In genomic region chr19:6032827-6033226, GRCh38 we compare ENCODE assay signal across 18 cellular contexts. TPM values are rescaled to one million over a fixed set of nuclear protein-coding genes. Genes with fewer than 3 reads are reported as not detected.
DNase-seq lines count a peak whose midpoint lies in the region; ATAC-seq, FAIRE-seq and TF ChIP-seq lines count a peak whose summit lies in the region.
"Had no signal": no experiment of that assay in that cellular context is flagged by ENCODE, and none has a peak within 500 bp of the region (broad histone marks: within the 10 kb centered on the region; RNA-seq: fewer than 3 reads in every experiment).

No MANE protein-coding gene starts in this region.

- no peak for TF ChIP-seq CTCF in RWPE1 (conservative IDR thresholded peaks at IDR 0.05; ENCODE audit: low read depth)
- no peak for TF ChIP-seq CTCF in kidney (IDR thresholded peaks at IDR 0.05; ENCODE audit: borderline replicate concordance, extremely low read depth, insufficient read depth)
- no peak for TF ChIP-seq CTCF in testis (IDR thresholded peaks at IDR 0.05)

- H3K4me3 ChIP-seq in kidney (ENCODE audit: low read length in 2 of 2), result no peak overlapping the region
- H3K4me3 ChIP-seq in testis, result no peak overlapping the region
- H3K4me3 ChIP-seq: HAP-1 had no signal

- peaks cover 2% of the 10 kb centered on the region for H3K36me3 Mint-ChIP-seq in activated CD8-positive, alpha-beta memory T cell treated with anti-CD3 and anti-CD28 coated beads, Interleukin-2, amount 10 ng/mL, durations not matched to agents 7 days and 5 days

- H3K27me3 Mint-ChIP-seq in activated CD8-positive, alpha-beta memory T cell treated with anti-CD3 and anti-CD28 coated beads, Interleukin-2, amount 10 ng/mL, durations not matched to agents 7 days and 5 days, result no peaks in the 10 kb centered on the region

- POLR2A ChIA-PET in RWPE1 (lab: Yijun Ruan, JAX; ENCODE audit: low non-redundant PET), result no interaction called here

- H3K9ac ChIP-seq in kidney (ENCODE audit: low read length in 2 of 2), result no peak overlapping the region

- TF ChIP-seq POLR2A in testis (IDR thresholded peaks at IDR 0.05), result no peak

- CTCF ChIA-PET in RWPE1 (lab: Yijun Ruan, JAX), result interaction anchor here (0.5 kb wide), 1 partner anchor 14 kb away, joined by 3 read pairs; no protein-coding TSS in a partner anchor
- CTCF ChIA-PET in activated CD8-positive, alpha-beta memory T cell treated with anti-CD3 and anti-CD28 coated beads, Interleukin-2, amount 10 ng/mL, durations not matched to agents 7 days and 5 days (lab: Charles Lee), result interaction anchor here (0.6 to 2.1 kb wide), 5 partner anchors 10 to 229 kb away, joined by 3 to 5 read pairs (median 4); no protein-coding TSS in a partner anchor

- 81 to 85% methylated on average over 9 of the region's 9 CpGs for WGBS in testis, 2 donors

- H3K27me3 ChIP-seq in testis, result no peaks in the 10 kb centered on the region

- ATAC-seq in activated CD8-positive, alpha-beta memory T cell treated with anti-CD3 and anti-CD28 coated beads, Interleukin-2, amount 10 ng/mL, durations not matched to agents 7 days and 5 days, result no peak
- ATAC-seq: CD8-positive, alpha-beta T cell; Right ventricle myocardium inferior had no signal

- H3K27ac Mint-ChIP-seq in activated CD8-positive, alpha-beta memory T cell treated with anti-CD3 and anti-CD28 coated beads, Interleukin-2, amount 10 ng/mL, durations not matched to agents 7 days and 5 days, result no peak overlapping the region
- H3K27ac Mint-ChIP-seq: CD8-positive, alpha-beta T cell had no signal

- H3K4me1 ChIP-seq in kidney (ENCODE audit: control insufficient read depth in 1 of 2, insufficient read depth in 1 of 2, low read depth in 1 of 2, low read length in 2 of 2) (no peaks in the 10 kb centered on the region), testis (peaks cover 14% of the 10 kb centered on the region)
- H3K4me1 ChIP-seq: HAP-1 had no signal

- H3K27ac ChIP-seq in RWPE1, result peak overlapping the region; percentile 24; the same call in 1 of the 2 replicates
- H3K27ac ChIP-seq in kidney (ENCODE audit: low read depth in 2 of 2, low read length in 2 of 2), result no peak overlapping the region
- peak overlapping the region; percentile 50 to 57 for H3K27ac ChIP-seq in testis

- H3K36me3 ChIP-seq in kidney (ENCODE audit: control insufficient read depth in 1 of 2, insufficient read depth in 2 of 2, low read length in 2 of 2), result no peaks in the 10 kb centered on the region
- H3K36me3 ChIP-seq in testis (ENCODE audit: low read depth, missing control alignments), result no peaks in the 10 kb centered on the region
- H3K36me3 ChIP-seq: HAP-1 had no signal

- peaks cover 3% of the 10 kb centered on the region for H3K4me1 Mint-ChIP-seq in activated CD8-positive, alpha-beta memory T cell treated with anti-CD3 and anti-CD28 coated beads, Interleukin-2, amount 10 ng/mL, durations not matched to agents 7 days and 5 days

- DNase-seq in RWPE1 (ENCODE audit: low spot score), result no peak
- peak; percentile 26 for DNase-seq in activated CD8-positive, alpha-beta memory T cell treated with anti-CD3 and anti-CD28 coated beads, Interleukin-2, amount 10 ng/mL, durations not matched to agents 7 days and 5 days
- DNase-seq in kidney, result peak; percentile 17
- peak; percentile 32 for DNase-seq in testis
- DNase-seq in KG1 (lab: John Stamatoyannopoulos, UW), result no peak
- no peak for DNase-seq in SW 1271 (lab: John Stamatoyannopoulos, UW)
- DNase-seq in dedifferentiated amniotic fluid mesenchymal stem cell (ENCODE audit: extremely low spot score), result no peak
- DNase-seq: DND-41; GDM1; NCI-H146; NCI-H2107; NCI-H226; NCI-H526; NK-92 treated with Interleukin-12 subunit alpha and Interleukin-12 subunit beta, amount 100 ng/mL, for 24 hours had no signal

- no peaks in the 10 kb centered on the region for H3K9me3 Mint-ChIP-seq in activated CD8-positive, alpha-beta memory T cell treated with anti-CD3 and anti-CD28 coated beads, Interleukin-2, amount 10 ng/mL, durations not matched to agents 7 days and 5 days (ENCODE audit: low read depth)
- H3K9me3 Mint-ChIP-seq: CD8-positive, alpha-beta T cell had no signal

- H3K4me3 Mint-ChIP-seq in activated CD8-positive, alpha-beta memory T cell treated with anti-CD3 and anti-CD28 coated beads, Interleukin-2, amount 10 ng/mL, durations not matched to agents 7 days and 5 days, result no peak overlapping the region
- H3K4me3 Mint-ChIP-seq: CD8-positive, alpha-beta T cell had no signal

- intact Hi-C loops in kidney (cut with DNase I), result no loop called here
- intact Hi-C loops in testis (cut with DNase I; ENCODE audit: low total_unique reads), result no loop called here

- FAIRE-seq in kidney (lab: Jason Lieb, UNC), result no peak
- FAIRE-seq: GM19239 had no signal

- H3K9me3 ChIP-seq in kidney (ENCODE audit: control insufficient read depth in 1 of 2, low read length in 2 of 2) (no peaks in the 10 kb centered on the region), testis (no peaks in the 10 kb centered on the region)

RNA-seq across cellular contexts. Expression of gene RANBP3, which starts 54.9 kb away (rescaled TPM):
- total RNA-seq in activated CD8-positive, alpha-beta memory T cell treated with anti-CD3 and anti-CD28 coated beads, Interleukin-2, amount 10 ng/mL, durations not matched to agents 7 days and 5 days, result 100 to 1,000 TPM in 1 of 2 experiments, 10 to 100 TPM in 1; 97.8 to 108 TPM
- total RNA-seq in kidney, result 69.7 TPM
- polyA plus RNA-seq in kidney (ENCODE audit: insufficient read depth, low read depth, low replicate concordance), result 33.7 TPM
- 100 to 1,000 TPM; 145 to 148 TPM for total RNA-seq in testis
- 142 TPM for polyA plus RNA-seq in testis (ENCODE audit: insufficient read depth, low read depth, low replicate concordance)

Comparison
In these comparisons a context has a peak if more than half of its experiments do, and no peak if none do; other contexts are left out.
1. DNase-seq: peak in activated CD8-positive, alpha-beta memory T cell treated with anti-CD3 and anti-CD28 coated beads, Interleukin-2, amount 10 ng/mL, durations not matched to agents 7 days and 5 days (single experiment), kidney (single experiment) and testis (single experiment); none in RWPE1 (single experiment), KG1 (single experiment), SW 1271 (0 of 2) and dedifferentiated amniotic fluid mesenchymal stem cell (single experiment).
2. H3K27ac ChIP-seq: peak in RWPE1 (single experiment) and testis (2 of 2); none in kidney (0 of 2).